ENCODE assay signal across 27 cellular contexts in the genomic region with DNA sequence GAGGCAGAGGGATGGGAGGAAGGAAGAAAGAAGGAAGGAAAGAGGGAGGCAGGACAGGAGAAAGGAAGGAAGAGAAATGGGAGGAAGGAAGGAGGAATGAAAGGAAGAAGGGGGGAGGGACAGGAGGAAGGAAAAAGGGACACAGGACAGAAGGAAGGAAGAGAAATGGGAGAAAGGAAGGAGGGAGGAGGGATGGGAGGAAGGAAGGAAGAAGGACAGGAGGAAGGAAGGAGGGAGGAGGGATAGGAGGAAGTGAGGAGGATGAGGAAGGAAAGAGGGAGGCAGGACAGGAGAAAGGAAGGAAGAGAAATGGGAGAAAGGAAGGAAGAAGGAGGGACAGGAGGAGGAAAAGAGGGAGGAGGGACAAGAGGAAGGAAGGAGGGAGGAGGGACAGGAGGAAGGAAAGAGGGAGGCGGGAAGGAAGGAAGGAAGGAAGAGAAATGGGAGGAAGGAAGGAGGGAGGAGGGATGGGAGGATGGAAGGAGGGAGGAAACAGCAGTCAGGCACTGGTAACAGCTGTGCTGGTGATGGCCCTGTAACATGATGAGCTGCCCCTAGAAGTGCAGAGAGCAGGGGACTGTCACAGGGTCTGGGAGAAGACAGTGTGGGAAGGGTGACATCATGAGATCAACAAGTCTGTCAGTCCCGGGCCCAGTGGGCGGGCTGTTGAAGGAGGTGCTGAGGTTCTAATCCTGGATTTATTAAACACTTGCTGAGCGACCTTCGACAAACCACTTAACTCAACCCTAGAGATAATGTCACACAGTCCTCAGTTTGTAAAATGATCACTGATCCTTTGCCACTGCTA. TPM values are rescaled to one million over a fixed set of nuclear protein-coding genes. Genes with fewer than 3 reads are reported as not detected.
"Had no signal": no experiment of that assay in that cellular context is flagged by ENCODE, and none has a peak within 500 bp of the region (broad histone marks: within the 10 kb centered on the region; RNA-seq: fewer than 3 reads in every experiment).

No MANE protein-coding gene starts in this region.

- DNase-seq: activated B cell treated with CpG ODN at 0.5 μM for 24 hours; activated CD4-positive, alpha-beta T cell treated with anti-CD3 and anti-CD28 coated beads for 1 hour; activated CD4-positive, alpha-beta T cell treated with anti-CD3 and anti-CD28 coated beads, Interleukin-2, amount 10 ng/mL, durations not matched to agents 24 days and 14 days; activated CD4-positive, alpha-beta T cell treated with anti-CD3 and anti-CD28 coated beads, Interleukin-2, amount 50 U/mL, for 48 hours; activated CD8-positive, alpha-beta memory T cell treated with anti-CD3 and anti-CD28 coated beads, Interleukin-2, amount 10 ng/mL, durations not matched to agents 7 days and 5 days; activated effector memory CD4-positive, alpha-beta T cell treated with Interleukin-2 at 50 U/mL for 16 hours; activated naive CD4-positive, alpha-beta T cell; activated naive CD8-positive, alpha-beta T cell treated with anti-CD3 and anti-CD28 coated beads, Interleukin-2, amount 50 U/mL, for 24 hours; activated T-cell treated with anti-CD3 and anti-CD28 coated beads, Interleukin-2, amount 50 U/mL, for 24 hours; amniotic stem cell; KG1; NCI-H1105; NCI-H1436; NCI-H1694 treated with DMSO at 0.1 percent for 48 hours; NCI-H2029 treated with DMSO at 0.1 percent for 48 hours; NCI-H510A treated with DMSO at 0.1 percent for 48 hours; NCI-H748 treated with DMSO at 0.1 percent for 48 hours; RPMI8226; T-helper 9 cell had no signal

- H3K36me3 Mint-ChIP-seq: activated CD8-positive, alpha-beta memory T cell treated with anti-CD3 and anti-CD28 coated beads, Interleukin-2, amount 10 ng/mL, durations not matched to agents 7 days and 5 days; brain had no signal

- H3K4me1 Mint-ChIP-seq: activated B cell treated with CpG ODN at 0.5 μM for 24 hours; activated CD4-positive, alpha-beta T cell treated with anti-CD3 and anti-CD28 coated beads, Interleukin-2, amount 10 ng/mL, durations not matched to agents 24 days and 14 days; activated CD8-positive, alpha-beta memory T cell treated with anti-CD3 and anti-CD28 coated beads, Interleukin-2, amount 10 ng/mL, durations not matched to agents 7 days and 5 days; activated naive CD8-positive, alpha-beta T cell treated with anti-CD3 and anti-CD28 coated beads, Interleukin-2, amount 50 U/mL, for 24 hours; central memory CD8-positive, alpha-beta T cell had no signal

- H3K27ac Mint-ChIP-seq: activated B cell treated with CpG ODN at 0.5 μM for 24 hours; activated CD4-positive, alpha-beta T cell treated with anti-CD3 and anti-CD28 coated beads, Interleukin-2, amount 10 ng/mL, durations not matched to agents 24 days and 14 days; activated CD8-positive, alpha-beta memory T cell treated with anti-CD3 and anti-CD28 coated beads, Interleukin-2, amount 10 ng/mL, durations not matched to agents 7 days and 5 days; activated naive CD4-positive, alpha-beta T cell treated with anti-CD3 and anti-CD28 coated beads, Interleukin-2, amount 50 U/mL, for 72 hours; activated naive CD8-positive, alpha-beta T cell treated with anti-CD3 and anti-CD28 coated beads, Interleukin-2, amount 50 U/mL, for 24 hours; activated T-cell treated with anti-CD3 and anti-CD28 coated beads, Interleukin-2, amount 50 U/mL, for 24 hours; activated T-helper 1 cell treated with anti-CD3 and anti-CD28 coated beads, Interleukin-12 subunit alpha, Interleukin-12 subunit beta, Interleukin-2, Interleukin-4 antibody, amounts not matched to agents 30 ng/mL and 10 ng/mL and 1 ng/mL, durations not matched to agents 14 hours and 24 hours and 36 hours; brain; T-helper 1 cell treated with Interleukin-12 subunit alpha and Interleukin-12 subunit beta and Interleukin-4 antibody, amounts not matched to agents 30 μg/mL and 1 μg/mL, for 36 hours had no signal

- FAIRE-seq: astrocyte had no signal

- H3K9me3 Mint-ChIP-seq: activated B cell treated with CpG ODN at 0.5 μM for 24 hours; activated CD4-positive, alpha-beta T cell treated with anti-CD3 and anti-CD28 coated beads, Interleukin-2, amount 10 ng/mL, durations not matched to agents 24 days and 14 days; T-helper 1 cell treated with Interleukin-12 subunit alpha and Interleukin-12 subunit beta and Interleukin-4 antibody, amounts not matched to agents 30 μg/mL and 1 μg/mL, for 36 hours had no signal

- H3K4me3 Mint-ChIP-seq: activated B cell treated with CpG ODN at 0.5 μM for 24 hours; activated CD4-positive, alpha-beta T cell treated with anti-CD3 and anti-CD28 coated beads, Interleukin-2, amount 10 ng/mL, durations not matched to agents 24 days and 14 days; activated CD8-positive, alpha-beta memory T cell treated with anti-CD3 and anti-CD28 coated beads, Interleukin-2, amount 10 ng/mL, durations not matched to agents 7 days and 5 days; activated naive CD8-positive, alpha-beta T cell treated with anti-CD3 and anti-CD28 coated beads, Interleukin-2, amount 50 U/mL, for 24 hours; activated T-cell treated with anti-CD3 and anti-CD28 coated beads, Interleukin-2, amount 50 U/mL, for 24 hours; activated T-helper 1 cell treated with anti-CD3 and anti-CD28 coated beads, Interleukin-12 subunit alpha, Interleukin-12 subunit beta, Interleukin-2, Interleukin-4 antibody, amounts not matched to agents 30 ng/mL and 10 ng/mL and 1 ng/mL, durations not matched to agents 14 hours and 24 hours and 36 hours; brain; central memory CD8-positive, alpha-beta T cell; T-helper 1 cell treated with Interleukin-12 subunit alpha and Interleukin-12 subunit beta and Interleukin-4 antibody, amounts not matched to agents 30 μg/mL and 1 μg/mL, for 36 hours had no signal

RNA-seq across cellular contexts. Expression of gene IRX1, which starts 10.7 kb away (rescaled TPM):
- total RNA-seq: activated B cell treated with CpG ODN at 0.5 μM for 24 hours; activated CD4-positive, alpha-beta T cell treated with anti-CD3 and anti-CD28 coated beads, Interleukin-2, amount 10 ng/mL, durations not matched to agents 24 days and 14 days; activated CD8-positive, alpha-beta memory T cell treated with anti-CD3 and anti-CD28 coated beads, Interleukin-2, amount 10 ng/mL, durations not matched to agents 7 days and 5 days; activated naive CD4-positive, alpha-beta T cell treated with anti-CD3 and anti-CD28 coated beads, Interleukin-2, amount 50 U/mL, for 72 hours; activated T-helper 1 cell treated with anti-CD3 and anti-CD28 coated beads, Interleukin-12 subunit alpha, Interleukin-12 subunit beta, Interleukin-2, Interleukin-4 antibody, amounts not matched to agents 30 ng/mL and 10 ng/mL and 1 ng/mL, durations not matched to agents 14 hours and 24 hours and 36 hours; LHCN-M2; OCI-LY7 had no signal
